ENCODE assay signal across 25 cellular contexts in the genomic region with DNA sequence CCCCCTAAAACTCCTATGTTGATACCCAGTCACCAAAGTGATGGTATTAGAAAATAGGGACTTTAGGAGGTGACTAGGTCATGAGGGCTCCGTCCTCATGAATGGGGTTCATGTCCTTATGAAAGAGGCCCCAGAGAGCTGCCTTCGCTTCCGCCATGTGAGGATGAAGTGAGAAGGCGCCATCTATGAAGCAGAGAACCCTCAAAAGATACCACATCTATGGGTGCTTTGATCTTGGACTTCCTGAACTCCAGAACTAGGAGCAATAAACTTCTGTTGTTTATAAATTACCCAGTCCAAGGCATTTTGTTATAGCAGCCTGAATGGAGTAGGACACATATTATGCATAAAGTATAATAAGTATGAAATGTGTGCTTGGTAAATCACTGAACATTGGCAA.
"Had no signal": no experiment of that assay in that cellular context is flagged by ENCODE, and none has a peak within 500 bp of the region (broad histone marks: within the 10 kb centered on the region; RNA-seq: fewer than 3 reads in every experiment).

No MANE protein-coding gene starts in this region.

- H3K27me3 Mint-ChIP-seq: stimulated activated naive CD8-positive, alpha-beta T cell treated with anti-CD3 and anti-CD28 coated beads, Interleukin-15, Interleukin-2, amounts not matched to agents 100 ng/mL and 50 ng/mL, for 24 hours had no signal

- DNase-seq: effector CD8-positive, alpha-beta T cell; endodermal cell; foreskin fibroblast; gastrocnemius medialis; head of caudate nucleus; left ventricle myocardium superior; lower lobe of right lung; nephron progenitor cell; occipital lobe; ovary; posterior cingulate gyrus; psoas muscle; right cardiac atrium; sigmoid colon; spleen; stimulated activated CD4-positive, alpha-beta T cell treated with anti-CD3 and anti-CD28 coated beads, Interleukin-2, amount 100 ng/mL, for 48 hours; stimulated activated naive B cell treated with anti-CD40 and anti-IgM and Interleukin-4, amounts not matched to agents 10 μg/mL and 1 μg/mL and 100 μg/mL, for 72 hours; transverse colon; upper lobe of right lung; uterus had no signal

- H3K27ac Mint-ChIP-seq: endodermal cell; nephron progenitor cell; stimulated activated naive B cell treated with anti-CD40 and anti-IgM and Interleukin-4, amounts not matched to agents 10 μg/mL and 1 μg/mL and 100 μg/mL, for 72 hours; stimulated activated naive CD8-positive, alpha-beta T cell treated with anti-CD3 and anti-CD28 coated beads, Interleukin-15, Interleukin-2, amounts not matched to agents 100 ng/mL and 50 ng/mL, for 24 hours had no signal

- H3K4me3 Mint-ChIP-seq: endodermal cell; nephron progenitor cell; stimulated activated naive B cell treated with anti-CD40 and anti-IgM and Interleukin-4, amounts not matched to agents 10 μg/mL and 1 μg/mL and 100 μg/mL, for 72 hours; stimulated activated naive CD8-positive, alpha-beta T cell treated with anti-CD3 and anti-CD28 coated beads, Interleukin-15, Interleukin-2, amounts not matched to agents 100 ng/mL and 50 ng/mL, for 24 hours had no signal

- H3K27me3 ChIP-seq: ovary, transverse colon, uterus had no signal

- H3K36me3 ChIP-seq: gastrocnemius medialis, lower lobe of right lung, ovary, sigmoid colon, spleen, thoracic aorta, transverse colon, upper lobe of right lung, uterus had no signal

- H3K27ac ChIP-seq: epithelial cell of prostate, gastrocnemius medialis, lower lobe of right lung, ovary, psoas muscle, sigmoid colon, thoracic aorta, transverse colon, upper lobe of right lung, uterus had no signal

- H3K4me1 ChIP-seq: lower lobe of right lung, psoas muscle, sigmoid colon, uterus had no signal

- H3K9me3 ChIP-seq: gastrocnemius medialis, lower lobe of right lung, ovary, psoas muscle, sigmoid colon, spleen, thoracic aorta, transverse colon, upper lobe of right lung, uterus had no signal

- H3K36me3 Mint-ChIP-seq: naive thymus-derived CD8-positive, alpha-beta T cell; stimulated activated naive B cell treated with anti-CD40 and anti-IgM and Interleukin-4, amounts not matched to agents 10 μg/mL and 1 μg/mL and 100 μg/mL, for 72 hours had no signal

- ATAC-seq: esophagus mucosa; gastrocnemius medialis; left ventricle myocardium superior; lower lobe of right lung; psoas muscle; right cardiac atrium; stimulated activated naive B cell treated with anti-CD40 and anti-IgM and Interleukin-4, amounts not matched to agents 10 μg/mL and 1 μg/mL and 100 μg/mL, for 72 hours; upper lobe of right lung had no signal

- H3K9me3 Mint-ChIP-seq: endodermal cell; nephron progenitor cell; stimulated activated naive B cell treated with anti-CD40 and anti-IgM and Interleukin-4, amounts not matched to agents 10 μg/mL and 1 μg/mL and 100 μg/mL, for 72 hours; stimulated activated naive CD8-positive, alpha-beta T cell treated with anti-CD3 and anti-CD28 coated beads, Interleukin-15, Interleukin-2, amounts not matched to agents 100 ng/mL and 50 ng/mL, for 24 hours had no signal

- H3K4me3 ChIP-seq: gastrocnemius medialis, lower lobe of right lung, ovary, psoas muscle, sigmoid colon, spleen, thoracic aorta, transverse colon, upper lobe of right lung, uterus had no signal

- H3K4me1 Mint-ChIP-seq: endodermal cell, nephron progenitor cell had no signal
